1 cellular context compared by ENCODE assay signal in genomic region chr10:133309720-133310398, GRCh38.
TF ChIP-seq lines count a peak whose summit lies in the region.

No MANE protein-coding gene starts in this region.

TF ChIP-seq in A549, 52 proteins besides CTCF, POLR2A, EP300 and RAD21:
- TF ChIP-seq RFX5 (IDR thresholded peaks at IDR 0.05), result no peak
- TF ChIP-seq EHF (CRISPR knock-in tag; IDR thresholded peaks at IDR 0.05), result no peak
TF ChIP-seq in A549: peak in this region for 0.
